ENCODE assay signal across 17 cellular contexts in the genomic region with DNA sequence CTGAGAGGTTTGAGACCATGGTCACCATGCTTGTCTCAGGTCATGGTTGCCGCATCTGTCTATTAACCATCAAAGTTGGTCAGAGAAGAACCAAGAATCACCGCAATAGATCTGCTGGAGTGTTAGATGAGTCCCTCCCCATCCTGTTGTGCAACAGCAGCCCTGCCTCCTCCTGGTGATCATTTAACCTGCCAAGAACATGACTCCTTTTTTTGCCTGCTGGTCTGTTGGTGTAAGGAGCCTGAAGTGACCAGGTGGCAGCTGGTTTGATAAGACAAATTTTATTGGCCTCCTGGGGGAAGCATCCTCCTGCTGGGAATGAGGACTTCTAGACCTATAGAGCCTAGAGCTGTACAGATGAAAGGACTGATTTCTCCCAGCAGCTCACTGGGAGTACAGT. TPM values are rescaled to one million over a fixed set of nuclear protein-coding genes. Genes with fewer than 3 reads are reported as not detected.
DNase-seq lines count a peak whose midpoint lies in the region; ATAC-seq and TF ChIP-seq lines count a peak whose summit lies in the region.
"Had no signal": no experiment of that assay in that cellular context is flagged by ENCODE, and none has a peak within 500 bp of the region (broad histone marks: within the 10 kb centered on the region; RNA-seq: fewer than 3 reads in every experiment).

No MANE protein-coding gene starts in this region.

- no peaks in the 10 kb centered on the region for H3K9me3 ChIP-seq in breast epithelium

- TF ChIP-seq CTCF in MCF 10A (IDR thresholded peaks at IDR 0.05; ENCODE audit: unreplicated experiment) = no peak
- no peak for TF ChIP-seq CTCF in breast epithelium (IDR thresholded peaks at IDR 0.05)

- no peak overlapping the region for H3K4me3 ChIP-seq in breast epithelium

- in situ Hi-C loops in ACHN (cut with HindIII; ENCODE audit: low pct_ligation_motif_present, low pct_unique_long_range_greater_than_20kb, low sequenced_read_pairs) = no loop called here

- CTCF ChIA-PET in MCF 10A (lab: Yijun Ruan, JAX) = interaction anchor here (0.6 to 8.3 kb wide), 10 partner anchors 13 to 1342 kb away, joined by 3 to 61 read pairs (median 6); partner anchors contain the start of gene TMEM40

- POLR2A ChIA-PET in MCF 10A (lab: Yijun Ruan, JAX) = interaction anchor here (0.6 to 2.7 kb wide), 11 partner anchors 13 to 149 kb away, joined by 3 to 35 read pairs (median 3); partner anchors contain the start of genes RAF1 and TMEM40

- H3K9me3 Mint-ChIP-seq in MCF 10A (ENCODE audit: unreplicated experiment) = no peaks in the 10 kb centered on the region
- H3K9me3 Mint-ChIP-seq in activated T-cell treated with anti-CD3 and anti-CD28 coated beads, Interleukin-2, amount 50 U/mL, for 24 hours = no peaks in the 10 kb centered on the region
- H3K9me3 Mint-ChIP-seq: T-helper 1 cell treated with Interleukin-12 subunit alpha and Interleukin-12 subunit beta and Interleukin-4 antibody, amounts not matched to agents 30 μg/mL and 1 μg/mL, for 36 hours; type B pancreatic cell had no signal

- peaks cover 5% of the 10 kb centered on the region for H3K36me3 Mint-ChIP-seq in MCF 10A (ENCODE audit: insufficient read depth, unreplicated experiment)
- no peaks in the 10 kb centered on the region for H3K36me3 Mint-ChIP-seq in activated T-cell treated with anti-CD3 and anti-CD28 coated beads, Interleukin-2, amount 50 U/mL, for 24 hours (ENCODE audit: low read depth)
- H3K36me3 Mint-ChIP-seq: type B pancreatic cell had no signal

- H3K27me3 ChIP-seq in breast epithelium = no peaks in the 10 kb centered on the region

- no peak overlapping the region for H3K27ac ChIP-seq in breast epithelium

- no peak overlapping the region for H3K4me3 Mint-ChIP-seq in MCF 10A (ENCODE audit: unreplicated experiment)
- H3K4me3 Mint-ChIP-seq in activated T-cell treated with anti-CD3 and anti-CD28 coated beads, Interleukin-2, amount 50 U/mL, for 24 hours = no peak overlapping the region
- H3K4me3 Mint-ChIP-seq: T-helper 1 cell treated with Interleukin-12 subunit alpha and Interleukin-12 subunit beta and Interleukin-4 antibody, amounts not matched to agents 30 μg/mL and 1 μg/mL, for 36 hours; type B pancreatic cell had no signal

- no TSS peak for BruUV-seq in MCF 10A (replicated peaks; lab: Mats Ljungman, UMichigan)

- ATAC-seq in HG02840 (IDR thresholded peaks at IDR 0.05; ENCODE audit: low FRiP score, unreplicated experiment) = no peak
- ATAC-seq: Panc1 had no signal

- no peaks in the 10 kb centered on the region for H3K4me1 ChIP-seq in breast epithelium

- intact Hi-C loops in MCF 10A (cut with micrococcal nuclease) = loop anchor here (2.0 to 10.0 kb wide), 4 partner anchors 43 to 573 kb away; partner anchors contain the start of gene RAF1
- intact Hi-C loops in breast epithelium (cut with DNase I; ENCODE audit: low total_unique reads) = no loop called here

- no peaks in the 10 kb centered on the region for H3K36me3 ChIP-seq in breast epithelium

- no peak for TF ChIP-seq POLR2A in breast epithelium (IDR thresholded peaks at IDR 0.05)

- DNase-seq in MCF 10A (ENCODE audit: unreplicated experiment) (peak; percentile 79), breast epithelium (ENCODE audit: low spot score in 2 of 2) (no peak), NOMO-1 treated with dmso at 0.1 percent for 144 hours (lab: John Stamatoyannopoulos, UW; ENCODE audit: unreplicated experiment) (peak; percentile 46), fibroblast of gingiva (ENCODE audit: low read depth) (peak; percentile 26), ACHN (no peak), NCI-H1092 treated with DMSO at 0.1 percent for 48 hours (lab: John Stamatoyannopoulos, UW) (no peak)
- no peak for DNase-seq in activated T-cell treated with anti-CD3 and anti-CD28 coated beads, Interleukin-2, amount 50 U/mL, for 24 hours
- DNase-seq: activated CD4-positive, alpha-beta T cell treated with anti-CD3 and anti-CD28 coated beads for 4 hours; amniotic stem cell; dermis blood vessel endothelial cell; foreskin melanocyte; NCI-H1694 had no signal

- H3K27me3 Mint-ChIP-seq in MCF 10A (ENCODE audit: insufficient read depth, unreplicated experiment) = no peaks in the 10 kb centered on the region
- H3K27me3 Mint-ChIP-seq in activated T-cell treated with anti-CD3 and anti-CD28 coated beads, Interleukin-2, amount 50 U/mL, for 24 hours = peaks cover 5% of the 10 kb centered on the region
- H3K27me3 Mint-ChIP-seq: type B pancreatic cell had no signal

- H3K4me1 Mint-ChIP-seq in MCF 10A (ENCODE audit: insufficient read depth, unreplicated experiment) = peaks cover 42% of the 10 kb centered on the region
- H3K4me1 Mint-ChIP-seq in activated T-cell treated with anti-CD3 and anti-CD28 coated beads, Interleukin-2, amount 50 U/mL, for 24 hours (ENCODE audit: low read depth) = no peaks in the 10 kb centered on the region

- no peak overlapping the region for H3K27ac Mint-ChIP-seq in MCF 10A (ENCODE audit: low read depth, unreplicated experiment)
- no peak overlapping the region for H3K27ac Mint-ChIP-seq in activated T-cell treated with anti-CD3 and anti-CD28 coated beads, Interleukin-2, amount 50 U/mL, for 24 hours
- H3K27ac Mint-ChIP-seq: progenitor cell of endocrine pancreas; T-helper 1 cell treated with Interleukin-12 subunit alpha and Interleukin-12 subunit beta and Interleukin-4 antibody, amounts not matched to agents 30 μg/mL and 1 μg/mL, for 36 hours; type B pancreatic cell had no signal

RNA-seq across cellular contexts. Expression of gene RAF1, which starts 43.5 kb away (rescaled TPM):
- 75.5 and 76.8 TPM in 2 replicates for total RNA-seq in MCF 10A (2022)
- total RNA-seq in breast epithelium = 100 to 1,000 TPM in 2 of 3 donors, 10 to 100 TPM in 1; 87.4 to 118 (median 110) TPM

RNA-seq across cellular contexts. Expression of gene TMEM40, which starts 51.6 kb away (rescaled TPM):
- 30.3 and 58.4 TPM in 2 replicates for total RNA-seq in MCF 10A (2022)
- total RNA-seq in breast epithelium = 1 to 10 TPM in 1 of 3 donors, under 1 TPM in 1, not detected in 1; 0.33 to 1.8 TPM
- total RNA-seq: dermis blood vessel endothelial cell, progenitor cell of endocrine pancreas had no signal

Comparison
In these comparisons a context has a peak if more than half of its experiments do, and no peak if none do; other contexts are left out.
1. DNase-seq: peak in MCF 10A (single experiment), NOMO-1 treated with dmso at 0.1 percent for 144 hours (single experiment) and fibroblast of gingiva (single experiment); none in breast epithelium (0 of 2), ACHN (single experiment), NCI-H1092 treated with DMSO at 0.1 percent for 48 hours (single experiment) and activated T-cell treated with anti-CD3 and anti-CD28 coated beads, Interleukin-2, amount 50 U/mL, for 24 hours (single experiment).
2. RNA of gene TMEM40, which starts 51.6 kb away (total RNA-seq): 30.3 to 58.4 TPM in MCF 10A; 0.33 to 1.8 TPM in breast epithelium; every median in the first group is over 10 times any median in the second.